Comparison of ENCODE assay signal across 8 cellular contexts in genomic region chr19:11505032-11505503, GRCh38. TPM values are rescaled to one million over a fixed set of nuclear protein-coding genes. Genes with fewer than 3 reads are reported as not detected.
DNase-seq lines count a peak whose midpoint lies in the region; ATAC-seq and TF ChIP-seq lines count a peak whose summit lies in the region.

No MANE protein-coding gene starts in this region.

- peaks cover 17% of the 10 kb centered on the region for H3K4me1 Mint-ChIP-seq in activated naive CD8-positive, alpha-beta T cell treated with anti-CD3 and anti-CD28 coated beads, Interleukin-2, amount 50 U/mL, for 24 hours

- H4K91ac ChIP-seq in trophoblast cell (ENCODE audit: low read depth, low read length): peak overlapping the region; percentile 100

- H3K79me2 ChIP-seq in SU-DHL-6 (ENCODE audit: insufficient read depth, low read length): peaks cover 17% of the 10 kb centered on the region
- H3K79me2 ChIP-seq in trophoblast cell (ENCODE audit: control insufficient read depth, insufficient read depth, low read length, poor library complexity): peaks cover 4% of the 10 kb centered on the region

- H3K4me1 ChIP-seq in trophoblast cell (ENCODE audit: control insufficient read depth in 1 of 2, insufficient read depth in 2 of 2, low read length in 2 of 2) (peaks cover 21 to 26% of the 10 kb centered on the region in 2 experiments), transverse colon (peaks cover 0 to 15% (median 10%) of the 10 kb centered on the region in 4 donors)

- in situ Hi-C loops in transverse colon (cut with MboI; ENCODE audit: low pct_ligation_motif_present in 1 of 4, low pct_unique_long_range_greater_than_20kb in 1 of 4, low sequenced_read_pairs in 3 of 4): no loop called here

- ATAC-seq in HG02763 (IDR thresholded peaks at IDR 0.05; ENCODE audit: unreplicated experiment): peak; percentile 87
- peak; percentile 94 for ATAC-seq in activated naive CD8-positive, alpha-beta T cell treated with anti-CD3 and anti-CD28 coated beads, Interleukin-2, amount 50 U/mL, for 24 hours

- TF ChIP-seq EP300 in transverse colon (IDR thresholded peaks at IDR 0.05; ENCODE audit: low read depth): no peak

- intact Hi-C loops in cardiac septum (cut with DNase I) (no loop called here), transverse colon (cut with DNase I; ENCODE audit: low total_unique reads) (no loop called here)

- H2AFZ ChIP-seq in SU-DHL-6 (ENCODE audit: low read depth, low read length, severe bottlenecking): peak overlapping the region; percentile 50
- H2AFZ ChIP-seq in trophoblast cell (ENCODE audit: insufficient read depth, low read length, poor library complexity): peak overlapping the region; percentile 96

- peak overlapping the region; percentile 99 for H3K4ac ChIP-seq in trophoblast cell (ENCODE audit: low read depth, low read length)

- H3K4me2 ChIP-seq in SU-DHL-6 (ENCODE audit: low read depth, low read length, poor library complexity, severe bottlenecking) (peak overlapping the region; percentile 87), trophoblast cell (ENCODE audit: low read length) (peak overlapping the region; percentile 79)

- no peaks in the 10 kb centered on the region for H3K9me3 Mint-ChIP-seq in activated naive CD8-positive, alpha-beta T cell treated with anti-CD3 and anti-CD28 coated beads, Interleukin-2, amount 50 U/mL, for 24 hours

- H3K14ac ChIP-seq in trophoblast cell (ENCODE audit: low read length): peak overlapping the region; percentile 97

- no peaks in the 10 kb centered on the region for H3K9me3 ChIP-seq in SU-DHL-6 (ENCODE audit: insufficient read depth, low read length)
- H3K9me3 ChIP-seq in trophoblast cell (ENCODE audit: insufficient read depth, low read depth, low read length): no peaks in the 10 kb centered on the region
- no peaks in the 10 kb centered on the region for H3K9me3 ChIP-seq in transverse colon

- H3F3A ChIP-seq in SU-DHL-6 (ENCODE audit: insufficient read depth): peaks cover 4% of the 10 kb centered on the region; the same call in 1 of the 2 replicates

- peak overlapping the region; percentile 84 for H3K4me3 Mint-ChIP-seq in activated naive CD8-positive, alpha-beta T cell treated with anti-CD3 and anti-CD28 coated beads, Interleukin-2, amount 50 U/mL, for 24 hours

- H2BK5ac ChIP-seq in trophoblast cell (ENCODE audit: low read depth, low read length, poor library complexity): peak overlapping the region; percentile 93

- no peaks in the 10 kb centered on the region for H3K27me3 ChIP-seq in SU-DHL-6 (ENCODE audit: low read length)
- H3K27me3 ChIP-seq in trophoblast cell (ENCODE audit: insufficient read depth, low read length): no peaks in the 10 kb centered on the region
- no peaks in the 10 kb centered on the region for H3K27me3 ChIP-seq in transverse colon

- peak overlapping the region; percentile 64 for H3K27ac Mint-ChIP-seq in activated naive CD8-positive, alpha-beta T cell treated with anti-CD3 and anti-CD28 coated beads, Interleukin-2, amount 50 U/mL, for 24 hours

- H3K9me2 ChIP-seq in SU-DHL-6 (replicated peaks; ENCODE audit: insufficient read depth, low read length): no peaks in the 10 kb centered on the region

- peak overlapping the region; percentile 97 for H4K12ac ChIP-seq in trophoblast cell (ENCODE audit: low read depth, low read length)

- H3K36me3 ChIP-seq in SU-DHL-6 (ENCODE audit: low read length) (no peaks in the 10 kb centered on the region), trophoblast cell (ENCODE audit: control insufficient read depth in 1 of 2, insufficient read depth in 2 of 2, low read length in 2 of 2) (peaks cover 0 to 2% of the 10 kb centered on the region in 2 experiments), transverse colon (no peaks in the 10 kb centered on the region)

- peaks cover 4% of the 10 kb centered on the region for H3K79me1 ChIP-seq in trophoblast cell (ENCODE audit: low read length)

- H3K27me3 Mint-ChIP-seq in activated naive CD8-positive, alpha-beta T cell treated with anti-CD3 and anti-CD28 coated beads, Interleukin-2, amount 50 U/mL, for 24 hours: no peaks in the 10 kb centered on the region

- no peak overlapping the region for H3K23ac ChIP-seq in trophoblast cell (ENCODE audit: low read length)

- peak overlapping the region; percentile 99 for H3K18ac ChIP-seq in trophoblast cell (ENCODE audit: low read length)

- H2BK12ac ChIP-seq in trophoblast cell (ENCODE audit: low read length): peak overlapping the region; percentile 63

- no CpG with 5 or more reads among the region's 33 CpGs for WGBS in trophoblast cell (ENCODE audit: extremely low coverage, insufficient coverage, insufficient read length)
- WGBS in transverse colon (ENCODE audit: low coverage in 1 of 2), 2 donors: 0% methylated on average over 14 of the region's 33 CpGs; no CpG with 5 or more reads in 1 of the 2 donors

- H2AK5ac ChIP-seq in trophoblast cell (ENCODE audit: low read length): peak overlapping the region; percentile 66

- H2BK120ac ChIP-seq in trophoblast cell (ENCODE audit: insufficient read depth, low read length, poor library complexity): peak overlapping the region; percentile 91

- H3K27ac ChIP-seq in SU-DHL-6 (ENCODE audit: low read depth, low read length): peak overlapping the region; percentile 86
- H3K27ac ChIP-seq in trophoblast cell (ENCODE audit: low read depth, low read length): peak overlapping the region; percentile 92
- peak overlapping the region; percentile 96 to 99 (median 98) for H3K27ac ChIP-seq in transverse colon

- H3K36me3 Mint-ChIP-seq in activated naive CD8-positive, alpha-beta T cell treated with anti-CD3 and anti-CD28 coated beads, Interleukin-2, amount 50 U/mL, for 24 hours (ENCODE audit: low read depth): peaks cover 6% of the 10 kb centered on the region

- H3K4me3 ChIP-seq in GM12864 (ENCODE audit: low read depth, low read length): peak overlapping the region; percentile 82
- peak overlapping the region; percentile 70 for H3K4me3 ChIP-seq in SU-DHL-6 (ENCODE audit: insufficient read depth, low read length, poor library complexity, severe bottlenecking)
- peak overlapping the region; percentile 94 for H3K4me3 ChIP-seq in trophoblast cell (ENCODE audit: low read depth, low read length)
- peak overlapping the region; percentile 57 to 98 (median 96) for H3K4me3 ChIP-seq in transverse colon

- peak overlapping the region; percentile 82 for H3K9ac ChIP-seq in SU-DHL-6 (ENCODE audit: low read length)
- H3K9ac ChIP-seq in trophoblast cell (ENCODE audit: low read length): peak overlapping the region; percentile 93

- no peak for TF ChIP-seq CTCF in GM12864 (IDR thresholded peaks at IDR 0.05; ENCODE audit: low read depth, low read length, missing control alignments)
- no peak for TF ChIP-seq CTCF in SU-DHL-6 (IDR thresholded peaks at IDR 0.05; ENCODE audit: insufficient read depth, low read length, poor library complexity, severe bottlenecking)
- TF ChIP-seq CTCF in transverse colon (IDR thresholded peaks at IDR 0.05): no peak

- no peaks in the 10 kb centered on the region for H4K20me1 ChIP-seq in SU-DHL-6 (ENCODE audit: low read depth, low read length)

- peak overlapping the region; percentile 99 for H4K8ac ChIP-seq in trophoblast cell (ENCODE audit: low read depth, low read length)

- DNase-seq in GM12864 (ENCODE audit: low read depth) (peak; percentile 89), NCI-H128 (lab: John Stamatoyannopoulos, UW; ENCODE audit: unreplicated experiment) (peak; percentile 96), cardiac septum (ENCODE audit: low spot score) (peak; percentile 98), trophoblast cell (peak; percentile 96 to 97), transverse colon (peak; percentile 99)
- DNase-seq in activated naive CD8-positive, alpha-beta T cell treated with anti-CD3 and anti-CD28 coated beads, Interleukin-2, amount 50 U/mL, for 24 hours: peak; percentile 98

- no peak for TF ChIP-seq POLR2A in transverse colon (IDR thresholded peaks at IDR 0.05)

RNA-seq across cellular contexts. Expression of gene ZNF653, which starts 0.6 kb away (rescaled TPM):
- 5.3 TPM for total RNA-seq in cardiac septum
- polyA plus RNA-seq in trophoblast cell (2013): 5.9 and 6.1 TPM in 2 replicates
- 10 to 100 TPM; 10.6 to 44.9 (median 17.4) TPM for total RNA-seq in transverse colon

RNA-seq across cellular contexts. Expression of gene ECSIT, which starts 23.9 kb away (rescaled TPM):
- total RNA-seq in cardiac septum (92.9 TPM), transverse colon (10 to 100 TPM; 20.9 to 63.4 (median 39.1) TPM)
- 20.3 and 22.0 TPM in 2 replicates for polyA plus RNA-seq in trophoblast cell (2013)

RNA-seq across cellular contexts. Expression of gene ELAVL3, which starts 24.2 kb away (rescaled TPM):
- total RNA-seq in cardiac septum (0.89 TPM), transverse colon (1 to 10 TPM in 2 of 4 donors, under 1 TPM in 1, not detected in 1; 0.27 to 3.2 (median 1.3) TPM)
- 0.07 and 0.10 TPM in 2 replicates for polyA plus RNA-seq in trophoblast cell (2013)

RNA-seq across cellular contexts. Expression of gene CNN1, which starts 33.6 kb away (rescaled TPM):
- total RNA-seq in cardiac septum: 236 TPM
- 139 and 140 TPM in 2 replicates for polyA plus RNA-seq in trophoblast cell (2013)
- total RNA-seq in transverse colon: 1,000 to 10,000 TPM in 1 of 4 donors, 100 to 1,000 TPM in 3; 198 to 1,121 (median 486) TPM

RNA-seq across cellular contexts. Expression of gene ELOF1, which starts 54.0 kb away (rescaled TPM):
- total RNA-seq in cardiac septum (32.1 TPM), transverse colon (10 to 100 TPM; 14.7 to 45.7 (median 37.2) TPM)
- 68.7 and 69.1 TPM in 2 replicates for polyA plus RNA-seq in trophoblast cell (2013)

Comparison
In these comparisons a context has a peak if more than half of its experiments do, and no peak if none do; other contexts are left out.
1. Peak in every context shown above with its lines: DNase-seq, ATAC-seq, H3K4me3 ChIP-seq and H3K27ac ChIP-seq.